Comparison of ENCODE assay signal across 1 cellular context in the genomic region with DNA sequence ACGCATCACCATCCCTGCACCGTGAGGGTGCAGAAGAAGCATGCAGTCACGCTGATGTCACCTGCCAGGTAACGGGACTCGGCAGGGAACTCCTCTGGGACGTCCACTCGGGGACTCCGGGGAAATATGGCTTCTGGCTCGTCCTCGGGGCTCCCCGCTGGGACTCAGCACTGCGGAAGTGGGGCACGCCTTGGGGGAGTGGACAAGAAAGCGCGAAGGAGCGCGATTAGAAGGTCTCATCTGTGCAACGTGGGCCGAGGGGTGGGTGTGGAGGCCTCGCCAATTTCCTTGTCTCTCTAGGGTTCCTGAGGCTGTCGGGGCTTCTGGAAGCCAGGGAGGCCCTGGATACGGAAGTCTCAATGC.
A peak's percentile ranks its signal among the peaks of the same experiment; 100 is the strongest.
TF ChIP-seq lines count a peak whose summit lies in the region.

No MANE protein-coding gene starts in this region.

TF ChIP-seq in HepG2, 621 proteins besides CTCF, POLR2A, EP300 and RAD21 (continued from another document):
- TF ChIP-seq ZNF776 (CRISPR knock-in tag; IDR thresholded peaks at IDR 0.05) (peak; percentile 34; the same call in 1 of the 2 replicates), NFKBIZ (CRISPR knock-in tag; IDR thresholded peaks at IDR 0.05) (no peak), ELF1 (CRISPR knock-in tag; IDR thresholded peaks at IDR 0.05) (peak; percentile 47; the same call in 1 of the 2 replicates), ZNF10 (CRISPR knock-in tag; IDR thresholded peaks at IDR 0.05; ENCODE audit: borderline replicate concordance, low read depth) (no peak), SMARCC2 (IDR thresholded peaks at IDR 0.05) (no peak), ZNF761 (CRISPR knock-in tag; conservative IDR thresholded peaks at IDR 0.05) (no peak), HNRNPUL1 (IDR thresholded peaks at IDR 0.05; ENCODE audit: low read depth, low read length) (no peak), KDM2A (CRISPR knock-in tag; IDR thresholded peaks at IDR 0.05; ENCODE audit: borderline replicate concordance, low read depth) (peak; percentile 40; the same call in 1 of the 2 replicates), SMC3 (IDR thresholded peaks at IDR 0.05; ENCODE audit: low read length) (no peak), ZNF781 (CRISPR knock-in tag; IDR thresholded peaks at IDR 0.05; ENCODE audit: borderline replicate concordance, not compliant biosample characterization) (peak; percentile 14), GABPB1 (CRISPR knock-in tag; IDR thresholded peaks at IDR 0.05) (0 out of 2 replicates have a peak, but pooled peaks have one; percentile 15), ZNF292 (CRISPR knock-in tag; IDR thresholded peaks at IDR 0.05; ENCODE audit: borderline replicate concordance, low read depth) (0 out of 2 replicates have a peak, but pooled peaks have one; percentile 30), ZMYM2 (CRISPR knock-in tag; IDR thresholded peaks at IDR 0.05) (no peak), STAG1 (CRISPR knock-in tag; IDR thresholded peaks at IDR 0.05) (no peak), GATAD2A (CRISPR knock-in tag; IDR thresholded peaks at IDR 0.05) (peak; percentile 10; the same call in 1 of the 2 replicates), ZFP90 (CRISPR knock-in tag; IDR thresholded peaks at IDR 0.05; ENCODE audit: borderline replicate concordance) (0 out of 2 replicates have a peak, but pooled peaks have one; percentile 21), EHMT2 (IDR thresholded peaks at IDR 0.05; ENCODE audit: borderline replicate concordance, low read depth, low read length) (no peak)
- TF ChIP-seq, protein P1, sequence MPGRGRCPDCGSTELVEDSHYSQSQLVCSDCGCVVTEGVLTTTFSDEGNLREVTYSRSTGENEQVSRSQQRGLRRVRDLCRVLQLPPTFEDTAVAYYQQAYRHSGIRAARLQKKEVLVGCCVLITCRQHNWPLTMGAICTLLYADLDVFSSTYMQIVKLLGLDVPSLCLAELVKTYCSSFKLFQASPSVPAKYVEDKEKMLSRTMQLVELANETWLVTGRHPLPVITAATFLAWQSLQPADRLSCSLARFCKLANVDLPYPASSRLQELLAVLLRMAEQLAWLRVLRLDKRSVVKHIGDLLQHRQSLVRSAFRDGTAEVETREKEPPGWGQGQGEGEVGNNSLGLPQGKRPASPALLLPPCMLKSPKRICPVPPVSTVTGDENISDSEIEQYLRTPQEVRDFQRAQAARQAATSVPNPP (CRISPR knock-in tag; IDR thresholded peaks at IDR 0.05), result no peak
- TF ChIP-seq, protein P2, sequence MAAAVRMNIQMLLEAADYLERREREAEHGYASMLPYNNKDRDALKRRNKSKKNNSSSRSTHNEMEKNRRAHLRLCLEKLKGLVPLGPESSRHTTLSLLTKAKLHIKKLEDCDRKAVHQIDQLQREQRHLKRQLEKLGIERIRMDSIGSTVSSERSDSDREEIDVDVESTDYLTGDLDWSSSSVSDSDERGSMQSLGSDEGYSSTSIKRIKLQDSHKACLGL (CRISPR knock-in tag; IDR thresholded peaks at IDR 0.05), result peak; percentile 66; the same call in 1 of the 2 replicates
TF ChIP-seq in HepG2: peak in this region for 32.
